Comparison of ENCODE assay signal across 1 cellular context in the genomic region with DNA sequence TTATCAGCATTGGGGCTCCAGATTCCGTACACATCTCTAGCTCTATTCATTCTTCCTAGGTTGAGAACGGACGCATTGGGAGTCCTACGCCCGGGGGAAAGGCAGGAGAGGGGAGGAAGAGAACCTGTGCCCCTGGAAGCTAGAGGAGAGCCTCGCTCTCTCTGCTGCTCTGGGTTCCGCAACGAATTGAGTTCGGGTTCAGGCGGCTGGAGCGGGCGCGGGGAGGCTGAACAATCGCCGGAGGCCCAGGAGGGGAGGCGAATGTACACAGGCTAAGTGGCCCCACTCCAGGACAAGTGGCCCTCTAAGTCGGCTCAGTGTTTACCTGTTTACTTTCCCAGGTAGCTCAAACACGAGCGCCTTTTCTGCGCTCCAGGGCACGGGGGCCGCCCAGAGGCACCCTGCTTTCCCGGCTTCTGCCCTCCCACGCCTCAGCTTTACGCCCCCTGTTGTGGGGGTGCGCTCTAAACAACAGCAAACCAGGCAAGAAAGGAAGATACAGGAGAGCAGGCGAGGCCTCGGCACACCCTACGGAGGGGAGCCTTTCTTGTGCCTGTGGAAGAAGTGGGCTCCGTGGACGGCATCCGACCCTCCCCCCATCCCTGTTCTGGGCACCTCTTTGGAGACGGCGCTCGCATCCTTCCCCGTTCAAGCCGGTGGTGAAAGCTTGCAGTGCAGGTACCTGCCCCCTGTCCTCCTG.
TF ChIP-seq lines count a peak whose summit lies in the region.

No MANE protein-coding gene starts in this region.

TF ChIP-seq in SK-N-SH, 30 proteins besides CTCF, POLR2A, EP300 and RAD21:
- TF ChIP-seq YY1 (IDR thresholded peaks at IDR 0.05; ENCODE audit: low read depth) (no peak), FOSL2 (IDR thresholded peaks at IDR 0.05; ENCODE audit: borderline replicate concordance, low read depth) (no peak), MXI1 (IDR thresholded peaks at IDR 0.05; ENCODE audit: low read depth, low read length) (no peak), EZH2phosphoT487 (IDR thresholded peaks at IDR 0.05; ENCODE audit: borderline replicate concordance, low read depth) (no peak), NFIC (IDR thresholded peaks at IDR 0.05; ENCODE audit: borderline replicate concordance) (no peak), POLR2AphosphoS5 (IDR thresholded peaks at IDR 0.05; ENCODE audit: low read depth, low read length) (no peak), NRF1 (IDR thresholded peaks at IDR 0.05; ENCODE audit: low read depth, low read length) (no peak)
TF ChIP-seq in SK-N-SH: peak in this region for 0.
